In the genomic region with DNA sequence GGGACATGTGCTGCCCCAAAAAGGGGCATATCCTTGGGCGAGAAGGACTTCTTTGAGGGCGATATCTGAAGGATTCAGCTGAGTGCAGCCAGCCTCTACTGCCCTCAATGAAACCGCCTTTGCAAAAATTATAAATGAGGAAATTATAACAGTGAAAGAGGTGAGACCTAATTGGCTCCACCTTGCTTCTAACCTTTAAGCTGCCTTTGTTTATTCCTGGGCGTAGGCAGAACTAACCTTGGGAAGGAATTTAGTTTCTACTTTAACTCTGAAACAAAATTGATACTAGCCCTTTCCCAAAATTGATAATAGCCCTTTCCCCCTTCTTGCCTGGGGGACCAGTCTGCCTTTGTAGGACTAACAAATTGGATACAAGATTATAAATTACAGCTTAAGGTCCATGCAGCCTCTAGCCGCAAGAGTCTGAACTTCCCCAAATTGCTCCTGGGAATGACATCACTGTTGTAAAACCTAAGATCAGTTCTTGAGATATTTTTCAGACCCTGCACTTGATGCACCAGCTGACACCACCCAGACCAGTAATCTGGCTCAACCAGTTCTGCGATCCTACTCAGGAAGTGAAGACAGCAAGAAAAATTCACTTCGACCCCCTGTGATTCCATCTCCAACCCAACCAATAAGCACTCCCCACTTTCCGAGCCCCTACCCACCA, we compare ENCODE assay signal across 17 cellular contexts. TPM values are rescaled to one million over a fixed set of nuclear protein-coding genes. Genes with fewer than 3 reads are reported as not detected.
DNase-seq lines count a peak whose midpoint lies in the region; ATAC-seq and TF ChIP-seq lines count a peak whose summit lies in the region.
"Had no signal": no experiment of that assay in that cellular context is flagged by ENCODE, and none has a peak within 500 bp of the region (broad histone marks: within the 10 kb centered on the region; RNA-seq: fewer than 3 reads in every experiment).

No MANE protein-coding gene starts in this region.

- peaks cover 0 to 4% of the 10 kb centered on the region in 2 donors for H3K4me1 Mint-ChIP-seq in effector memory CD8-positive, alpha-beta T cell (ENCODE audit: low read depth in 2 of 2)
- H3K4me1 Mint-ChIP-seq: activated CD4-positive, alpha-beta T cell treated with anti-CD3 and anti-CD28 coated beads for 36 hours; activated naive CD4-positive, alpha-beta T cell treated with anti-CD3 and anti-CD28 coated beads, Interleukin-2, amount 50 U/mL, for 24 hours had no signal

- H3K27me3 ChIP-seq in transverse colon, result no peaks in the 10 kb centered on the region

- no peak overlapping the region for H3K27ac Mint-ChIP-seq in effector memory CD8-positive, alpha-beta T cell
- H3K27ac Mint-ChIP-seq: activated CD4-positive, alpha-beta T cell treated with anti-CD3 and anti-CD28 coated beads for 36 hours; activated naive CD4-positive, alpha-beta T cell treated with anti-CD3 and anti-CD28 coated beads, Interleukin-2, amount 50 U/mL, for 24 hours; brain; stimulated activated naive CD8-positive, alpha-beta T cell treated with anti-CD3 and anti-CD28 coated beads, Interleukin-15, Interleukin-2, amounts not matched to agents 100 ng/mL and 50 ng/mL, for 24 hours had no signal

- H3K36me3 Mint-ChIP-seq in effector memory CD8-positive, alpha-beta T cell (ENCODE audit: insufficient read depth), result peaks cover 3% of the 10 kb centered on the region
- H3K36me3 Mint-ChIP-seq: activated naive CD4-positive, alpha-beta T cell treated with anti-CD3 and anti-CD28 coated beads, Interleukin-2, amount 50 U/mL, for 24 hours; brain had no signal

- H3K9me3 ChIP-seq in transverse colon, result no peaks in the 10 kb centered on the region
- H3K9me3 ChIP-seq: spleen had no signal

- 43 to 63% methylated on average over 6 to 8 of the region's 8 CpGs for WGBS in transverse colon (ENCODE audit: low coverage in 1 of 2), 2 donors

- no peak for TF ChIP-seq POLR2A in transverse colon (IDR thresholded peaks at IDR 0.05)

- peak; percentile 26 for DNase-seq in NCI-H748 (lab: John Stamatoyannopoulos, UW; ENCODE audit: unreplicated experiment)
- no peak for DNase-seq in NCI-H748 treated with DMSO at 0.1 percent for 48 hours (lab: John Stamatoyannopoulos, UW)
- peak; percentile 65 for DNase-seq in SKM-1 treated with dmso at 0.1 percent for 144 hours (lab: John Stamatoyannopoulos, UW; ENCODE audit: unreplicated experiment)
- DNase-seq in left kidney (ENCODE audit: low read depth, low spot score), result peak; percentile 47
- peak; percentile 61 for DNase-seq in transverse colon
- no peak for DNase-seq in effector memory CD8-positive, alpha-beta T cell
- no peak for DNase-seq in superior temporal gyrus (ENCODE audit: extremely low spot score)
- DNase-seq: activated CD4-positive, alpha-beta T cell treated with anti-CD3 and anti-CD28 coated beads for 36 hours; C1 segment of cervical spinal cord; DND-41; NCI-H1436; NCI-H524; spleen had no signal

- intact Hi-C loops in transverse colon (cut with DNase I; ENCODE audit: low total_unique reads), result no loop called here

- peaks cover 0 to 27% (median 6%) of the 10 kb centered on the region in 4 donors for H3K4me1 ChIP-seq in transverse colon

- H3K9me3 Mint-ChIP-seq in effector memory CD8-positive, alpha-beta T cell, result no peaks in the 10 kb centered on the region
- H3K9me3 Mint-ChIP-seq: activated naive CD4-positive, alpha-beta T cell treated with anti-CD3 and anti-CD28 coated beads, Interleukin-2, amount 50 U/mL, for 24 hours; stimulated activated naive CD8-positive, alpha-beta T cell treated with anti-CD3 and anti-CD28 coated beads, Interleukin-15, Interleukin-2, amounts not matched to agents 100 ng/mL and 50 ng/mL, for 24 hours had no signal

- peak in 2 of 5 experiments; percentile 11 to 29 for TF ChIP-seq CTCF in transverse colon (IDR thresholded peaks at IDR 0.05)

- TF ChIP-seq EP300 in transverse colon (IDR thresholded peaks at IDR 0.05; ENCODE audit: low read depth), result no peak

- in situ Hi-C loops in transverse colon (cut with MboI; ENCODE audit: low pct_ligation_motif_present in 1 of 4, low pct_unique_long_range_greater_than_20kb in 1 of 4, low sequenced_read_pairs in 3 of 4), result loop anchor here in 1 of 4 donors (25.0 kb wide), 1 partner anchor 167 kb away; no protein-coding TSS in a partner anchor

- no peak overlapping the region for H3K4me3 Mint-ChIP-seq in effector memory CD8-positive, alpha-beta T cell
- H3K4me3 Mint-ChIP-seq: activated CD4-positive, alpha-beta T cell treated with anti-CD3 and anti-CD28 coated beads for 36 hours; activated naive CD4-positive, alpha-beta T cell treated with anti-CD3 and anti-CD28 coated beads, Interleukin-2, amount 50 U/mL, for 24 hours; brain; stimulated activated naive CD8-positive, alpha-beta T cell treated with anti-CD3 and anti-CD28 coated beads, Interleukin-15, Interleukin-2, amounts not matched to agents 100 ng/mL and 50 ng/mL, for 24 hours had no signal

- H3K36me3 ChIP-seq in transverse colon, result no peaks in the 10 kb centered on the region
- H3K36me3 ChIP-seq: spleen had no signal

- no peak for ATAC-seq in effector memory CD8-positive, alpha-beta T cell (replicated peaks)
- no peak for ATAC-seq in HG03196 (IDR thresholded peaks at IDR 0.05; ENCODE audit: unreplicated experiment)
- ATAC-seq: activated CD4-positive, alpha-beta T cell treated with anti-CD3 and anti-CD28 coated beads for 36 hours had no signal

- H3K27me3 Mint-ChIP-seq in effector memory CD8-positive, alpha-beta T cell, result peaks cover 40 to 79% of the 10 kb centered on the region in 2 donors

- peak overlapping the region; percentile 39 to 57 (median 42) for H3K27ac ChIP-seq in transverse colon

- H3K4me3 ChIP-seq in transverse colon, result no peak overlapping the region
- H3K4me3 ChIP-seq: spleen had no signal

RNA-seq across cellular contexts. Expression of gene ASAP2, which starts 36.0 kb away (rescaled TPM):
- total RNA-seq in transverse colon, result 10 to 100 TPM; 33.2 to 62.1 (median 54.5) TPM

Comparison
In these comparisons a context has a peak if more than half of its experiments do, and no peak if none do; other contexts are left out.
1. DNase-seq: peak in NCI-H748 (single experiment), SKM-1 treated with dmso at 0.1 percent for 144 hours (single experiment), left kidney (single experiment) and transverse colon (single experiment); none in NCI-H748 treated with DMSO at 0.1 percent for 48 hours (single experiment), effector memory CD8-positive, alpha-beta T cell (0 of 3) and superior temporal gyrus (single experiment).